13 cellular contexts compared by ENCODE assay signal in genomic region chr2:101329026-101329425, GRCh38. TPM values are rescaled to one million over a fixed set of nuclear protein-coding genes. Genes with fewer than 3 reads are reported as not detected.
DNase-seq lines count a peak whose midpoint lies in the region; ATAC-seq and TF ChIP-seq lines count a peak whose summit lies in the region.
"Had no signal": no experiment of that assay in that cellular context is flagged by ENCODE, and none has a peak within 500 bp of the region (broad histone marks: within the 10 kb centered on the region; RNA-seq: fewer than 3 reads in every experiment).

No MANE protein-coding gene starts in this region.

- no peaks in the 10 kb centered on the region; the same call in 1 of the 2 replicates for H3K9me3 ChIP-seq in OCI-LY7 (ENCODE audit: low read length)
- H3K9me3 ChIP-seq: pancreas had no signal

- H4K20me1 ChIP-seq in OCI-LY7 (ENCODE audit: insufficient read depth, low read length): no peaks in the 10 kb centered on the region

- TF ChIP-seq CTCF in OCI-LY7 (conservative IDR thresholded peaks at IDR 0.05; ENCODE audit: low read length) (no peak), dorsolateral prefrontal cortex (IDR thresholded peaks at IDR 0.05 in 54 of 56, conservative IDR thresholded peaks at IDR 0.05 in 2 of 56; ENCODE audit: low read depth in 1 of 56, partially characterized antibody in 56 of 56) (no peak)

- CTCF ChIA-PET in activated CD4-positive, alpha-beta T cell treated with anti-CD3 and anti-CD28 coated beads, Interleukin-2, amount 10 ng/mL, durations not matched to agents 7 days and 5 days (lab: Charles Lee): interaction anchor here (0.9 to 6.3 kb wide), 5 partner anchors 8 to 327 kb away, joined by 3 to 30 read pairs (median 3); partner anchors contain the start of gene RPL31
- CTCF ChIA-PET in OCI-LY7 (lab: Charles Lee; ENCODE audit: unreplicated experiment): no interaction called here

- H3K4me3 ChIP-seq in OCI-LY7 (ENCODE audit: low read depth, low read length, poor library complexity, severe bottlenecking) (no peak overlapping the region), skin epidermis (no peak overlapping the region), dorsolateral prefrontal cortex (no peak overlapping the region)
- H3K4me3 ChIP-seq: A549, pancreas had no signal

- no peaks in the 10 kb centered on the region for H3K79me2 ChIP-seq in OCI-LY7 (ENCODE audit: insufficient read depth, low read depth, low read length)

- H3K4me2 ChIP-seq in OCI-LY7 (ENCODE audit: low read length): peak overlapping the region; percentile 45; the same call in 1 of the 2 replicates
- H3K4me2 ChIP-seq: A549 had no signal

- no peaks in the 10 kb centered on the region for H3K27me3 ChIP-seq in dorsolateral prefrontal cortex
- H3K27me3 ChIP-seq: pancreas had no signal

- H3K36me3 Mint-ChIP-seq in activated CD4-positive, alpha-beta T cell treated with anti-CD3 and anti-CD28 coated beads, Interleukin-2, amount 10 ng/mL, durations not matched to agents 24 days and 14 days (ENCODE audit: low read depth): peaks cover 2% of the 10 kb centered on the region
- peaks cover 5% of the 10 kb centered on the region for H3K36me3 Mint-ChIP-seq in activated CD4-positive, alpha-beta T cell treated with anti-CD3 and anti-CD28 coated beads, Interleukin-2, amount 10 ng/mL, durations not matched to agents 7 days and 5 days (ENCODE audit: low read depth)
- peaks cover 2% of the 10 kb centered on the region for H3K36me3 Mint-ChIP-seq in central memory CD8-positive, alpha-beta T cell (ENCODE audit: insufficient read depth)

- intact Hi-C loops in activated CD4-positive, alpha-beta T cell treated with anti-CD3 and anti-CD28 coated beads, Interleukin-2, amount 10 ng/mL, durations not matched to agents 24 days and 14 days (cut with micrococcal nuclease): no loop called here
- intact Hi-C loops in OCI-LY7 (cut with micrococcal nuclease; ENCODE audit: unreplicated experiment) (no loop called here), dorsolateral prefrontal cortex (cut with DNase I) (no loop called here)

- H3K9me3 Mint-ChIP-seq in activated CD4-positive, alpha-beta T cell treated with anti-CD3 and anti-CD28 coated beads, Interleukin-2, amount 10 ng/mL, durations not matched to agents 24 days and 14 days: no peaks in the 10 kb centered on the region
- peaks cover 2% of the 10 kb centered on the region for H3K9me3 Mint-ChIP-seq in activated CD4-positive, alpha-beta T cell treated with anti-CD3 and anti-CD28 coated beads, Interleukin-2, amount 10 ng/mL, durations not matched to agents 7 days and 5 days
- no peaks in the 10 kb centered on the region for H3K9me3 Mint-ChIP-seq in central memory CD8-positive, alpha-beta T cell

- H3K4me1 Mint-ChIP-seq in activated CD4-positive, alpha-beta T cell treated with anti-CD3 and anti-CD28 coated beads, Interleukin-2, amount 10 ng/mL, durations not matched to agents 24 days and 14 days: peaks cover 27% of the 10 kb centered on the region
- H3K4me1 Mint-ChIP-seq in activated CD4-positive, alpha-beta T cell treated with anti-CD3 and anti-CD28 coated beads, Interleukin-2, amount 10 ng/mL, durations not matched to agents 7 days and 5 days: peaks cover 22% of the 10 kb centered on the region
- no peaks in the 10 kb centered on the region for H3K4me1 Mint-ChIP-seq in central memory CD8-positive, alpha-beta T cell

- H3K4me1 ChIP-seq in OCI-LY7 (ENCODE audit: insufficient read depth, low read length, poor library complexity, severe bottlenecking): peaks cover 11% of the 10 kb centered on the region
- H3K4me1 ChIP-seq: A549 had no signal

- H3K27ac ChIP-seq in OCI-LY7 (ENCODE audit: low read depth, low read length, poor library complexity, severe bottlenecking) (no peak overlapping the region), skin epidermis (peak overlapping the region in 20 of 21 experiments; percentile 14 to 94 (median 83)), dorsolateral prefrontal cortex (peak overlapping the region in 22 of 59 donors; percentile 6 to 88 (median 64))
- H3K27ac ChIP-seq: A549 had no signal

- no TSS peak for BruUV-seq in OCI-LY7 (replicated peaks; lab: Mats Ljungman, UMichigan)

- peak; percentile 66 for ATAC-seq in central memory CD8-positive, alpha-beta T cell (replicated peaks; ENCODE audit: extremely low read depth, poor library complexity, severe bottlenecking)
- ATAC-seq: A549 had no signal

- POLR2A ChIA-PET in activated CD4-positive, alpha-beta T cell treated with anti-CD3 and anti-CD28 coated beads, Interleukin-2, amount 10 ng/mL, durations not matched to agents 7 days and 5 days (lab: Charles Lee): interaction anchor here (1.8 kb wide), 1 partner anchor 20 kb away, joined by 6 read pairs; the partner anchor contains the start of gene RNF149
- POLR2A ChIA-PET in OCI-LY7 (lab: Charles Lee): interaction anchor here (0.6 kb wide), 1 partner anchor 12 kb away, joined by 3 read pairs; no protein-coding TSS in a partner anchor

- H3K27me3 Mint-ChIP-seq in activated CD4-positive, alpha-beta T cell treated with anti-CD3 and anti-CD28 coated beads, Interleukin-2, amount 10 ng/mL, durations not matched to agents 24 days and 14 days: no peaks in the 10 kb centered on the region
- H3K27me3 Mint-ChIP-seq in activated CD4-positive, alpha-beta T cell treated with anti-CD3 and anti-CD28 coated beads, Interleukin-2, amount 10 ng/mL, durations not matched to agents 7 days and 5 days: no peaks in the 10 kb centered on the region
- H3K27me3 Mint-ChIP-seq in central memory CD8-positive, alpha-beta T cell: no peaks in the 10 kb centered on the region

- peak; percentile 70 for DNase-seq in activated CD4-positive, alpha-beta T cell treated with anti-CD3 and anti-CD28 coated beads, Interleukin-2, amount 10 ng/mL, durations not matched to agents 24 days and 14 days
- DNase-seq in activated CD4-positive, alpha-beta T cell treated with anti-CD3 and anti-CD28 coated beads, Interleukin-2, amount 10 ng/mL, durations not matched to agents 7 days and 5 days: no peak
- DNase-seq in OCI-LY7 (ENCODE audit: low spot score) (no peak), NOMO-1 (lab: John Stamatoyannopoulos, UW; ENCODE audit: unreplicated experiment in 2 of 2) (no peak), dorsolateral prefrontal cortex (no peak)
- DNase-seq in central memory CD8-positive, alpha-beta T cell (ENCODE audit: low spot score in 2 of 2): no peak
- no peak for DNase-seq in stimulated activated CD4-positive, alpha-beta T cell treated with anti-CD3 and anti-CD28 coated beads, Interleukin-1b, Interleukin-23, amount 100 ng/mL, for 48 hours
- DNase-seq: glutamatergic neuron; pancreas; stimulated activated CD4-positive, alpha-beta T cell treated with anti-CD3 and anti-CD28 coated beads, Interleukin-4, amount 100 ng/mL, for 4 hours had no signal

- no peaks in the 10 kb centered on the region for H3K36me3 ChIP-seq in OCI-LY7 (ENCODE audit: insufficient read depth, low read length)
- H3K36me3 ChIP-seq: pancreas had no signal

- no peaks in the 10 kb centered on the region for H3K9me2 ChIP-seq in OCI-LY7 (ENCODE audit: insufficient read depth, low read length)

- no peak overlapping the region for H3K27ac Mint-ChIP-seq in activated CD4-positive, alpha-beta T cell treated with anti-CD3 and anti-CD28 coated beads, Interleukin-2, amount 10 ng/mL, durations not matched to agents 24 days and 14 days
- no peak overlapping the region for H3K27ac Mint-ChIP-seq in activated CD4-positive, alpha-beta T cell treated with anti-CD3 and anti-CD28 coated beads, Interleukin-2, amount 10 ng/mL, durations not matched to agents 7 days and 5 days
- no peak overlapping the region for H3K27ac Mint-ChIP-seq in central memory CD8-positive, alpha-beta T cell (ENCODE audit: low read depth)

- H2AFZ ChIP-seq in OCI-LY7 (ENCODE audit: low read length): peak overlapping the region; percentile 84; the same call in 1 of the 2 replicates

- H3K4me3 Mint-ChIP-seq in activated CD4-positive, alpha-beta T cell treated with anti-CD3 and anti-CD28 coated beads, Interleukin-2, amount 10 ng/mL, durations not matched to agents 24 days and 14 days: peak overlapping the region; percentile 3
- no peak overlapping the region for H3K4me3 Mint-ChIP-seq in activated CD4-positive, alpha-beta T cell treated with anti-CD3 and anti-CD28 coated beads, Interleukin-2, amount 10 ng/mL, durations not matched to agents 7 days and 5 days
- no peak overlapping the region for H3K4me3 Mint-ChIP-seq in central memory CD8-positive, alpha-beta T cell

RNA-seq across cellular contexts. Expression of gene RNF149, which starts 20.5 kb away (rescaled TPM):
- total RNA-seq in activated CD4-positive, alpha-beta T cell treated with anti-CD3 and anti-CD28 coated beads, Interleukin-2, amount 10 ng/mL, durations not matched to agents 24 days and 14 days: 40.3 and 40.7 TPM in 2 replicates
- 10 to 100 TPM; 66.3 to 74.2 TPM for total RNA-seq in activated CD4-positive, alpha-beta T cell treated with anti-CD3 and anti-CD28 coated beads, Interleukin-2, amount 10 ng/mL, durations not matched to agents 7 days and 5 days
- total RNA-seq in OCI-LY7 (2014; rRNA removed; shearing (Covaris generic)): 9.0 and 10.3 TPM in 2 replicates
- total RNA-seq in OCI-LY7 (2022) (16.5 and 17.9 TPM in 2 replicates), dorsolateral prefrontal cortex (10 to 100 TPM; 30.6 to 66.5 (median 47.5) TPM)

RNA-seq across cellular contexts. Expression of gene CREG2, which starts 58.3 kb away (rescaled TPM):
- not detected in 2 replicates for total RNA-seq in activated CD4-positive, alpha-beta T cell treated with anti-CD3 and anti-CD28 coated beads, Interleukin-2, amount 10 ng/mL, durations not matched to agents 24 days and 14 days
- under 1 TPM; 0.31 to 0.52 TPM for total RNA-seq in activated CD4-positive, alpha-beta T cell treated with anti-CD3 and anti-CD28 coated beads, Interleukin-2, amount 10 ng/mL, durations not matched to agents 7 days and 5 days
- total RNA-seq in OCI-LY7 (2014; rRNA removed; shearing (Covaris generic)): not detected in 2 replicates
- not detected in 2 replicates for total RNA-seq in OCI-LY7 (2022)
- total RNA-seq in dorsolateral prefrontal cortex: 100 to 1,000 TPM in 89 of 120 experiments, 10 to 100 TPM in 31; 31.8 to 189 (median 122) TPM
- total RNA-seq: subcutaneous adipose tissue had no signal

Comparison
In these comparisons a context has a peak if more than half of its experiments do, and no peak if none do; other contexts are left out.
1. RNA of gene CREG2, which starts 58.3 kb away (total RNA-seq): 31.8 to 189 TPM in dorsolateral prefrontal cortex; 0.31 to 0.52 TPM in activated CD4-positive, alpha-beta T cell treated with anti-CD3 and anti-CD28 coated beads, Interleukin-2, amount 10 ng/mL, durations not matched to agents 7 days and 5 days, not detected in activated CD4-positive, alpha-beta T cell treated with anti-CD3 and anti-CD28 coated beads, Interleukin-2, amount 10 ng/mL, durations not matched to agents 24 days and 14 days and not detected in OCI-LY7; every median in the first group is over 10 times any median in the second.